In genomic region chr14:93962701-93963601, GRCh38 we compare ENCODE assay signal across 8 cellular contexts. TPM values are rescaled to one million over a fixed set of nuclear protein-coding genes. Genes with fewer than 3 reads are reported as not detected.
DNase-seq lines count a peak whose midpoint lies in the region; ATAC-seq and TF ChIP-seq lines count a peak whose summit lies in the region.

No MANE protein-coding gene starts in this region.

- no peaks in the 10 kb centered on the region for H3K9me3 ChIP-seq in spleen
- no peaks in the 10 kb centered on the region for H3K9me3 ChIP-seq in testis

- H3K36me3 ChIP-seq in spleen (no peaks in the 10 kb centered on the region), testis (ENCODE audit: low read depth, missing control alignments) (no peaks in the 10 kb centered on the region)

- H3K4me1 ChIP-seq in spleen = peaks cover 58 to 97% (median 85%) of the 10 kb centered on the region in 6 donors
- no peaks in the 10 kb centered on the region for H3K4me1 ChIP-seq in testis

- DNase-seq in Ammon's horn (ENCODE audit: low spot score) (peak; percentile 71), RPMI8226 (peak; percentile 81), spleen (peak; percentile 92), foreskin melanocyte (no peak), testis (no peak)
- peak; percentile 65 for DNase-seq in central memory CD4-positive, alpha-beta T cell

- TF ChIP-seq POLR2A in spleen (IDR thresholded peaks at IDR 0.05) (no peak), testis (IDR thresholded peaks at IDR 0.05) (no peak)

- intact Hi-C loops in spleen (cut with DNase I; ENCODE audit: low total_unique reads) (no loop called here), testis (cut with DNase I; ENCODE audit: low total_unique reads) (no loop called here)

- peak overlapping the region; percentile 71 to 92 (median 84) for H3K27ac ChIP-seq in spleen
- H3K27ac ChIP-seq in testis = no peak overlapping the region

- peak; percentile 45 for ATAC-seq in GM19025 (IDR thresholded peaks at IDR 0.05; ENCODE audit: low read depth, unreplicated experiment)
- peak; percentile 42 for ATAC-seq in HG03064 (IDR thresholded peaks at IDR 0.05; ENCODE audit: low read depth, unreplicated experiment)

- TF ChIP-seq CTCF in spleen (IDR thresholded peaks at IDR 0.05 in 8 of 11, conservative IDR thresholded peaks at IDR 0.05 in 3 of 11) = no peak
- no peak for TF ChIP-seq CTCF in testis (IDR thresholded peaks at IDR 0.05)

- peak overlapping the region in 1 of 8 donors; percentile 50 for H3K4me3 ChIP-seq in spleen
- no peak overlapping the region for H3K4me3 ChIP-seq in testis

- 27 to 34% (median 29%) methylated on average over 12 to 16 of the region's 16 CpGs for WGBS in spleen, 5 donors
- 68 to 81% methylated on average over 9 to 16 of the region's 16 CpGs for WGBS in testis, 2 donors

- no peaks in the 10 kb centered on the region for H3K27me3 ChIP-seq in spleen (replicated peaks in 1 of 7)
- H3K27me3 ChIP-seq in testis = no peaks in the 10 kb centered on the region

RNA-seq across cellular contexts. Expression of gene ASB2, which starts 13.4 kb away (rescaled TPM):
- total RNA-seq in spleen (10 to 100 TPM in 5 of 7 donors, 1 to 10 TPM in 2; 9.8 to 18.0 (median 13.5) TPM), testis (1 to 10 TPM; 3.7 to 4.3 TPM)
- polyA plus RNA-seq in spleen (1 to 10 TPM; 6.6 to 9.5 (median 6.9) TPM), testis (ENCODE audit: insufficient read depth, low read depth, low replicate concordance) (3.5 TPM)

RNA-seq across cellular contexts. Expression of gene CCDC197, which starts 34.1 kb away (rescaled TPM):
- total RNA-seq in spleen (not detected), testis (10 to 100 TPM in 1 of 2 donors, 1 to 10 TPM in 1; 5.6 to 20.7 TPM)
- polyA plus RNA-seq in spleen (not detected), testis (ENCODE audit: insufficient read depth, low read depth, low replicate concordance) (31.0 TPM)

RNA-seq across cellular contexts. Expression of gene FAM181A, which starts 35.8 kb away (rescaled TPM):
- total RNA-seq in spleen (not detected), testis (10 to 100 TPM; 12.7 to 18.0 TPM)
- polyA plus RNA-seq in spleen (not detected), testis (ENCODE audit: insufficient read depth, low read depth, low replicate concordance) (48.5 TPM)

Comparison
In these comparisons a context has a peak if more than half of its experiments do, and no peak if none do; other contexts are left out.
1. DNase-seq: peak in Ammon's horn (single experiment), RPMI8226 (single experiment), central memory CD4-positive, alpha-beta T cell (single experiment) and spleen (single experiment); none in foreskin melanocyte (single experiment) and testis (single experiment).
2. H3K27ac ChIP-seq: peak in spleen (8 of 8); none in testis (0 of 2).
3. RNA of gene CCDC197, which starts 34.1 kb away (total RNA-seq): 5.6 to 20.7 TPM in testis; not detected in spleen; every median in the first group is over 4 times any median in the second.
4. RNA of gene FAM181A, which starts 35.8 kb away (total RNA-seq): 12.7 to 18.0 TPM in testis; not detected in spleen; every median in the first group is over 10 times any median in the second.